2 cellular contexts compared by ENCODE assay signal in genomic region chr6:116482780-116483179, GRCh38.
A peak's percentile ranks its signal among the peaks of the same experiment; 100 is the strongest.
TF ChIP-seq lines count a peak whose summit lies in the region.

No MANE protein-coding gene starts in this region.

TF ChIP-seq in IMR-90, 13 proteins besides CTCF, POLR2A, EP300 and RAD21:
- TF ChIP-seq BHLHE40 (IDR thresholded peaks at IDR 0.05; ENCODE audit: low read depth, low read length): no peak
- no peak for TF ChIP-seq MAZ (IDR thresholded peaks at IDR 0.05; ENCODE audit: borderline replicate concordance, low read depth, low read length)
- TF ChIP-seq MAFK (IDR thresholded peaks at IDR 0.05; ENCODE audit: low read depth, low read length): peak; percentile 43
- TF ChIP-seq FOS (IDR thresholded peaks at IDR 0.05; ENCODE audit: low read depth, low read length): no peak
- no peak for TF ChIP-seq SMC3 (IDR thresholded peaks at IDR 0.05; ENCODE audit: low read depth, low read length)
- no peak for TF ChIP-seq ELK1 (IDR thresholded peaks at IDR 0.05; ENCODE audit: borderline replicate concordance, low read depth, low read length)
- no peak for TF ChIP-seq RCOR1 (IDR thresholded peaks at IDR 0.05; ENCODE audit: insufficient replicate concordance, low read length)
- TF ChIP-seq USF2 (IDR thresholded peaks at IDR 0.05; ENCODE audit: low read depth, low read length): no peak

TF ChIP-seq in K562, 482 proteins besides CTCF, POLR2A, EP300 and RAD21:
- TF ChIP-seq SMARCA5 (IDR thresholded peaks at IDR 0.05) (no peak), E2F5 (CRISPR knock-in tag; IDR thresholded peaks at IDR 0.05) (no peak), MAFK (IDR thresholded peaks at IDR 0.05; ENCODE audit: low read length) (0 out of 2 replicates have a peak, but pooled peaks have one; percentile 11), ZNF316 (IDR thresholded peaks at IDR 0.05) (peak; percentile 87), ZNF41 (CRISPR knock-in tag; conservative IDR thresholded peaks at IDR 0.05) (no peak), ZBED1 (IDR thresholded peaks at IDR 0.05) (no peak), FOSL1 (tag; conservative IDR thresholded peaks at IDR 0.05) (no peak), E2F8 (IDR thresholded peaks at IDR 0.05; ENCODE audit: low read depth, partially characterized antibody) (no peak), MAFF (IDR thresholded peaks at IDR 0.05; ENCODE audit: low read length) (peak; percentile 47), ZNF785 (CRISPR knock-in tag; IDR thresholded peaks at IDR 0.05) (no peak), BCOR (IDR thresholded peaks at IDR 0.05) (no peak), MAFG (tag; conservative IDR thresholded peaks at IDR 0.05) (peak; percentile 61), MBD1 (CRISPR knock-in tag; IDR thresholded peaks at IDR 0.05) (no peak), C11orf30 (IDR thresholded peaks at IDR 0.05; ENCODE audit: low read depth) (peak; percentile 81)
